ENCODE assay signal across 11 cellular contexts in genomic region chr5:54900906-54901725, GRCh38.
A peak's percentile ranks its signal among the peaks of the same experiment; 100 is the strongest.
DNase-seq lines count a peak whose midpoint lies in the region; FAIRE-seq and TF ChIP-seq lines count a peak whose summit lies in the region.
"Had no signal": no experiment of that assay in that cellular context is flagged by ENCODE, and none has a peak within 500 bp of the region (broad histone marks: within the 10 kb centered on the region; RNA-seq: fewer than 3 reads in every experiment).

No MANE protein-coding gene starts in this region.

- intact Hi-C loops in kidney (cut with DNase I), result loop anchor here (10.0 kb wide), 1 partner anchor 254 kb away; no protein-coding TSS in a partner anchor
- intact Hi-C loops in PC-9 (cut with micrococcal nuclease; ENCODE audit: unreplicated experiment), result no loop called here

- H3K27me3 ChIP-seq in suprapubic skin (peaks cover 13% of the 10 kb centered on the region), PC-9 (ENCODE audit: insufficient read depth, low read depth) (peaks cover 13% of the 10 kb centered on the region)

- no TSS peak for BruUV-seq in PC-9 (replicated peaks; lab: Mats Ljungman, UMichigan)

- TF ChIP-seq POLR2A in suprapubic skin (IDR thresholded peaks at IDR 0.05), result no peak

- H3K4me1 ChIP-seq in kidney (ENCODE audit: control insufficient read depth in 1 of 2, insufficient read depth in 1 of 2, low read depth in 1 of 2, low read length in 2 of 2) (no peaks in the 10 kb centered on the region), suprapubic skin (peaks cover 9% of the 10 kb centered on the region), PC-9 (replicated peaks; ENCODE audit: insufficient read depth) (no peaks in the 10 kb centered on the region)

- CTCF ChIA-PET in PC-9 (lab: Charles Lee), result no interaction called here

- no peak overlapping the region for H3K4me2 ChIP-seq in PC-9

- 74% methylated on average over 13 of the region's 13 CpGs for WGBS in suprapubic skin

- TF ChIP-seq EP300 in suprapubic skin (IDR thresholded peaks at IDR 0.05), result no peak

- H3K27ac ChIP-seq in kidney (ENCODE audit: low read depth in 2 of 2, low read length in 2 of 2), result no peak overlapping the region
- peak overlapping the region; percentile 16 for H3K27ac ChIP-seq in suprapubic skin
- no peak overlapping the region for H3K27ac ChIP-seq in PC-9

- H3K4me3 ChIP-seq in kidney (ENCODE audit: low read length in 2 of 2) (no peak overlapping the region), suprapubic skin (no peak overlapping the region), PC-9 (no peak overlapping the region)

- no peak overlapping the region for H3K9ac ChIP-seq in kidney (ENCODE audit: low read length in 2 of 2)

- FAIRE-seq in kidney (lab: Jason Lieb, UNC), result no peak

- no peaks in the 10 kb centered on the region for H3F3A ChIP-seq in PC-9 (ENCODE audit: insufficient read depth, low read depth)

- no peaks in the 10 kb centered on the region for H3K36me3 ChIP-seq in kidney (ENCODE audit: control insufficient read depth in 1 of 2, insufficient read depth in 2 of 2, low read length in 2 of 2)
- no peaks in the 10 kb centered on the region for H3K36me3 ChIP-seq in suprapubic skin
- no peaks in the 10 kb centered on the region for H3K36me3 ChIP-seq in PC-9 (ENCODE audit: low read depth)

- TF ChIP-seq CTCF in kidney (IDR thresholded peaks at IDR 0.05; ENCODE audit: borderline replicate concordance, extremely low read depth, insufficient read depth) (no peak), suprapubic skin (IDR thresholded peaks at IDR 0.05) (no peak), PC-9 (conservative IDR thresholded peaks at IDR 0.05) (no peak)

- H3K9me2 ChIP-seq in PC-9 (ENCODE audit: insufficient read depth), result no peaks in the 10 kb centered on the region

- H3K79me2 ChIP-seq in PC-9 (ENCODE audit: low read depth), result no peaks in the 10 kb centered on the region

- H4K20me1 ChIP-seq in PC-9 (ENCODE audit: insufficient read depth), result no peaks in the 10 kb centered on the region

- POLR2A ChIA-PET in PC-9 (lab: Charles Lee; ENCODE audit: unreplicated experiment), result no interaction called here

- no peak overlapping the region for H2AFZ ChIP-seq in PC-9

- peak; percentile 67 for DNase-seq in SIG-M5 treated with dmso at 0.1 percent for 504 hours (lab: John Stamatoyannopoulos, UW; ENCODE audit: unreplicated experiment)
- no peak for DNase-seq in SIG-M5 (lab: John Stamatoyannopoulos, UW)
- peak; percentile 94 for DNase-seq in amniotic epithelial cell (ENCODE audit: low read depth)
- DNase-seq in kidney, result peak; percentile 73
- DNase-seq in suprapubic skin (ENCODE audit: low spot score in 2 of 2), result peak; percentile 79 to 82
- DNase-seq in PC-9, result no peak
- no peak for DNase-seq in NCI-H2196 (lab: John Stamatoyannopoulos, UW; ENCODE audit: unreplicated experiment)
- no peak for DNase-seq in GM19238 (ENCODE audit: insufficient read length, low spot score)
- DNase-seq: activated naive CD4-positive, alpha-beta T cell treated with anti-CD3 and anti-CD28 coated beads, Interleukin-2, amount 10 ng/mL, durations not matched to agents 7 days and 5 days; KBM-7; naive thymus-derived CD8-positive, alpha-beta T cell had no signal

- H3K9me3 ChIP-seq in kidney (ENCODE audit: control insufficient read depth in 1 of 2, low read length in 2 of 2) (no peaks in the 10 kb centered on the region), suprapubic skin (no peaks in the 10 kb centered on the region), PC-9 (ENCODE audit: insufficient read depth, low read depth) (no peaks in the 10 kb centered on the region)

Comparison
In these comparisons a context has a peak if more than half of its experiments do, and no peak if none do; other contexts are left out.
1. DNase-seq: peak in SIG-M5 treated with dmso at 0.1 percent for 504 hours (single experiment), amniotic epithelial cell (single experiment), kidney (single experiment) and suprapubic skin (2 of 2); none in SIG-M5 (single experiment), PC-9 (0 of 2), NCI-H2196 (single experiment) and GM19238 (single experiment).